23 cellular contexts compared by ENCODE assay signal in genomic region chr13:75180805-75181455, GRCh38.
DNase-seq lines count a peak whose midpoint lies in the region; ATAC-seq, FAIRE-seq and TF ChIP-seq lines count a peak whose summit lies in the region.
"Had no signal": no experiment of that assay in that cellular context is flagged by ENCODE, and none has a peak within 500 bp of the region (broad histone marks: within the 10 kb centered on the region; RNA-seq: fewer than 3 reads in every experiment).

No MANE protein-coding gene starts in this region.

- no peak overlapping the region for H4K8ac ChIP-seq in mesenchymal stem cell (ENCODE audit: low read length)

- H3K9ac ChIP-seq in endothelial cell of umbilical vein (replicated peaks; ENCODE audit: extremely low read depth, insufficient read depth, low read length) (peak overlapping the region; percentile 39), mesenchymal stem cell (ENCODE audit: low read length) (no peak overlapping the region)

- H2AFZ ChIP-seq in endothelial cell of umbilical vein (ENCODE audit: low read depth, low read length): no peak overlapping the region
- no peak overlapping the region for H2AFZ ChIP-seq in mesenchymal stem cell (ENCODE audit: low read depth, low read length)

- H3K4me1 ChIP-seq in endothelial cell of umbilical vein (ENCODE audit: control insufficient read depth, extremely low read depth, insufficient read depth, low read length) (peaks cover 25% of the 10 kb centered on the region), mesenchymal stem cell (ENCODE audit: control insufficient read depth, insufficient read depth, low read depth, low read length) (peaks cover 2% of the 10 kb centered on the region), upper lobe of right lung (no peaks in the 10 kb centered on the region)
- H3K4me1 ChIP-seq: adrenal gland, esophagus muscularis mucosa had no signal

- no peaks in the 10 kb centered on the region for H3K9me3 ChIP-seq in endothelial cell of umbilical vein (replicated peaks; ENCODE audit: control insufficient read depth, insufficient read depth, low read length)
- peaks cover 8% of the 10 kb centered on the region for H3K9me3 ChIP-seq in mesenchymal stem cell (ENCODE audit: control insufficient read depth, low read length)
- no peaks in the 10 kb centered on the region for H3K9me3 ChIP-seq in upper lobe of right lung
- H3K9me3 ChIP-seq: adrenal gland, sigmoid colon had no signal

- no peaks in the 10 kb centered on the region for H3K9me1 ChIP-seq in endothelial cell of umbilical vein (replicated peaks; ENCODE audit: control insufficient read depth, extremely low read depth, insufficient read depth, low read length)

- H3K36me3 ChIP-seq in endothelial cell of umbilical vein (ENCODE audit: control insufficient read depth in 2 of 2, extremely low read depth in 1 of 2, insufficient read depth in 2 of 2, low read length in 2 of 2) (no peaks in the 10 kb centered on the region), mesenchymal stem cell (ENCODE audit: control insufficient read depth in 1 of 2, insufficient read depth in 2 of 2, low read depth in 1 of 2, low read length in 2 of 2) (no peaks in the 10 kb centered on the region), upper lobe of right lung (no peaks in the 10 kb centered on the region)
- H3K36me3 ChIP-seq: adrenal gland, esophagus muscularis mucosa, sigmoid colon, tibial artery had no signal

- no peak for TF ChIP-seq POLR2A in endothelial cell of umbilical vein (IDR thresholded peaks at IDR 0.05; ENCODE audit: low read depth, low read length)

- no peak for ATAC-seq in upper lobe of right lung

- no peak for TF ChIP-seq CTCF in endothelial cell of umbilical vein (IDR thresholded peaks at IDR 0.05; ENCODE audit: extremely low read depth in 1 of 2, insufficient read depth in 1 of 2, low read depth in 1 of 2, low read length in 2 of 2)
- TF ChIP-seq CTCF in upper lobe of right lung (IDR thresholded peaks at IDR 0.05): no peak

- POLR2A ChIA-PET in endothelial cell of umbilical vein (lab: Charles Lee): no interaction called here

- no peaks in the 10 kb centered on the region for H3K79me1 ChIP-seq in mesenchymal stem cell (replicated peaks; ENCODE audit: low read length, poor library complexity, severe bottlenecking)

- H3K23ac ChIP-seq in mesenchymal stem cell (ENCODE audit: low read length in 2 of 2): no peak overlapping the region

- H4K20me1 ChIP-seq in endothelial cell of umbilical vein (replicated peaks; ENCODE audit: control insufficient read depth, extremely low read depth, insufficient read depth, low read length): no peaks in the 10 kb centered on the region

- H3K4me3 ChIP-seq in endothelial cell of umbilical vein (replicated peaks in 1 of 3; ENCODE audit: insufficient read depth in 1 of 3, low read depth in 1 of 3, low read length in 3 of 3) (no peak overlapping the region), mesenchymal stem cell (ENCODE audit: insufficient read depth in 1 of 2, low read depth in 1 of 2, low read length in 2 of 2) (no peak overlapping the region), upper lobe of right lung (no peak overlapping the region)
- H3K4me3 ChIP-seq: adrenal gland, esophagus muscularis mucosa, sigmoid colon, tibial artery had no signal

- no peak overlapping the region for H2BK12ac ChIP-seq in mesenchymal stem cell (ENCODE audit: low read length in 2 of 2)

- H2BK5ac ChIP-seq in mesenchymal stem cell (ENCODE audit: low read depth, low read length, poor library complexity, severe bottlenecking): no peak overlapping the region

- no peak overlapping the region for H2BK15ac ChIP-seq in mesenchymal stem cell (ENCODE audit: low read depth, poor library complexity, severe bottlenecking)

- no CpG with 5 or more reads among the region's 1 CpG for WGBS in mesenchymal stem cell

- H4K91ac ChIP-seq in mesenchymal stem cell (ENCODE audit: low read length): no peak overlapping the region

- no peak overlapping the region for H3K4ac ChIP-seq in mesenchymal stem cell (ENCODE audit: low read depth in 1 of 2, low read length in 2 of 2)

- no peak overlapping the region for H3K14ac ChIP-seq in mesenchymal stem cell (ENCODE audit: low read length in 2 of 2)

- no peak overlapping the region for H2AK5ac ChIP-seq in mesenchymal stem cell (ENCODE audit: low read length, severe bottlenecking)

- FAIRE-seq in RCC 7860 (lab: Jason Lieb, UNC) (peak; percentile 82), endothelial cell of umbilical vein (lab: Jason Lieb, UNC) (no peak)
- FAIRE-seq: islet of Langerhans had no signal

- CTCF ChIA-PET in endothelial cell of umbilical vein (lab: Charles Lee): interaction anchor here (0.9 kb wide), 1 partner anchor 39 kb away, joined by 3 read pairs; no protein-coding TSS in a partner anchor

- dilution Hi-C loops in endothelial cell of umbilical vein (cut with MboI; ENCODE audit: extremely low pct_ligation_motif_present, low sequenced_read_pairs): no loop called here

- DNase-seq in Caki2 (ENCODE audit: low read depth): peak; percentile 66
- DNase-seq in RCC 7860 (ENCODE audit: low spot score): peak; percentile 71
- peak; percentile 65 for DNase-seq in endothelial cell of umbilical vein (ENCODE audit: low read depth, low spot score)
- peak; percentile 18 for DNase-seq in mesenchymal stem cell
- DNase-seq in upper lobe of right lung: no peak
- no peak for DNase-seq in NCI-H128 (lab: John Stamatoyannopoulos, UW; ENCODE audit: unreplicated experiment)
- no peak for DNase-seq in activated CD4-positive, alpha-beta T cell treated with anti-CD3 and anti-CD28 coated beads for 48 hours
- no peak for DNase-seq in NCI-H2107 (lab: John Stamatoyannopoulos, UW)
- DNase-seq: activated CD4-positive, alpha-beta T cell treated with anti-CD3 and anti-CD28 coated beads, Interleukin-2, amount 10 ng/mL, durations not matched to agents 24 days and 14 days; activated effector memory CD4-positive, alpha-beta T cell treated with anti-CD3 and anti-CD28 coated beads, Interleukin-2, amount 50 U/mL, for 16 hours; adrenal gland; Calu3; effector CD4-positive, alpha-beta T cell; NCI-H2081; NCI-H510A treated with DMSO at 0.1 percent for 48 hours; posterior cingulate gyrus; Right ventricle myocardium superior; sigmoid colon; stimulated activated naive CD4-positive, alpha-beta T cell; T-helper 1 cell; tibial artery had no signal

- no TSS peak for BruUV-seq in endothelial cell of umbilical vein (replicated peaks; lab: Mats Ljungman, UMichigan)

- H3K27ac ChIP-seq in endothelial cell of umbilical vein (ENCODE audit: insufficient read depth, low read depth, low read length): peak overlapping the region; percentile 65
- H3K27ac ChIP-seq in mesenchymal stem cell (ENCODE audit: low read length, poor library complexity, severe bottlenecking): peak overlapping the region; percentile 51
- no peak overlapping the region for H3K27ac ChIP-seq in upper lobe of right lung
- H3K27ac ChIP-seq: adrenal gland, esophagus muscularis mucosa, sigmoid colon, tibial artery had no signal

- intact Hi-C loops in endothelial cell of umbilical vein (cut with micrococcal nuclease): loop anchor here (5.0 to 10.0 kb wide), 4 partner anchors 186 to 939 kb away; no protein-coding TSS in a partner anchor
- intact Hi-C loops in upper lobe of right lung (cut with DNase I): no loop called here

- in situ Hi-C loops in Caki2 (cut with HindIII; ENCODE audit: low pct_unique_long_range_greater_than_20kb, low sequenced_read_pairs): no loop called here

- no peak overlapping the region for H2BK120ac ChIP-seq in mesenchymal stem cell (ENCODE audit: low read depth, low read length)

- peak overlapping the region; percentile 76 for H3K4me2 ChIP-seq in endothelial cell of umbilical vein (ENCODE audit: insufficient read depth, low read length)
- H3K4me2 ChIP-seq in mesenchymal stem cell (ENCODE audit: low read length, poor library complexity, severe bottlenecking): no peak overlapping the region

- H3K18ac ChIP-seq in mesenchymal stem cell (ENCODE audit: low read depth in 1 of 2, low read length in 2 of 2): no peak overlapping the region

- H3K27me3 ChIP-seq in endothelial cell of umbilical vein (ENCODE audit: control insufficient read depth in 2 of 2, insufficient read depth in 2 of 2, low read length in 2 of 2) (no peaks in the 10 kb centered on the region), mesenchymal stem cell (ENCODE audit: control insufficient read depth in 1 of 2, insufficient read depth in 1 of 2, low read length in 2 of 2) (no peaks in the 10 kb centered on the region), upper lobe of right lung (no peaks in the 10 kb centered on the region)
- H3K27me3 ChIP-seq: adrenal gland, esophagus muscularis mucosa, sigmoid colon, tibial artery had no signal

- H3K79me2 ChIP-seq in endothelial cell of umbilical vein (ENCODE audit: control insufficient read depth, insufficient read depth, low read length): no peaks in the 10 kb centered on the region

TF ChIP-seq in endothelial cell of umbilical vein, 7 proteins besides CTCF, POLR2A, EP300 and RAD21:
- TF ChIP-seq FOS (IDR thresholded peaks at IDR 0.05; ENCODE audit: borderline replicate concordance, insufficient read depth, low read length) (peak; percentile 48), POLR2AphosphoS5 (IDR thresholded peaks at IDR 0.05; ENCODE audit: insufficient read depth, low read depth, low read length) (no peak), JUN (IDR thresholded peaks at IDR 0.05; ENCODE audit: borderline replicate concordance, insufficient read depth, insufficient read length, low read depth) (peak; percentile 39)

Comparison
In these comparisons a context has a peak if more than half of its experiments do, and no peak if none do; other contexts are left out.
1. DNase-seq: peak in Caki2 (single experiment), RCC 7860 (single experiment), endothelial cell of umbilical vein (single experiment) and mesenchymal stem cell (single experiment); none in upper lobe of right lung (single experiment), NCI-H128 (single experiment), activated CD4-positive, alpha-beta T cell treated with anti-CD3 and anti-CD28 coated beads for 48 hours (single experiment) and NCI-H2107 (single experiment).